In the genomic region with DNA sequence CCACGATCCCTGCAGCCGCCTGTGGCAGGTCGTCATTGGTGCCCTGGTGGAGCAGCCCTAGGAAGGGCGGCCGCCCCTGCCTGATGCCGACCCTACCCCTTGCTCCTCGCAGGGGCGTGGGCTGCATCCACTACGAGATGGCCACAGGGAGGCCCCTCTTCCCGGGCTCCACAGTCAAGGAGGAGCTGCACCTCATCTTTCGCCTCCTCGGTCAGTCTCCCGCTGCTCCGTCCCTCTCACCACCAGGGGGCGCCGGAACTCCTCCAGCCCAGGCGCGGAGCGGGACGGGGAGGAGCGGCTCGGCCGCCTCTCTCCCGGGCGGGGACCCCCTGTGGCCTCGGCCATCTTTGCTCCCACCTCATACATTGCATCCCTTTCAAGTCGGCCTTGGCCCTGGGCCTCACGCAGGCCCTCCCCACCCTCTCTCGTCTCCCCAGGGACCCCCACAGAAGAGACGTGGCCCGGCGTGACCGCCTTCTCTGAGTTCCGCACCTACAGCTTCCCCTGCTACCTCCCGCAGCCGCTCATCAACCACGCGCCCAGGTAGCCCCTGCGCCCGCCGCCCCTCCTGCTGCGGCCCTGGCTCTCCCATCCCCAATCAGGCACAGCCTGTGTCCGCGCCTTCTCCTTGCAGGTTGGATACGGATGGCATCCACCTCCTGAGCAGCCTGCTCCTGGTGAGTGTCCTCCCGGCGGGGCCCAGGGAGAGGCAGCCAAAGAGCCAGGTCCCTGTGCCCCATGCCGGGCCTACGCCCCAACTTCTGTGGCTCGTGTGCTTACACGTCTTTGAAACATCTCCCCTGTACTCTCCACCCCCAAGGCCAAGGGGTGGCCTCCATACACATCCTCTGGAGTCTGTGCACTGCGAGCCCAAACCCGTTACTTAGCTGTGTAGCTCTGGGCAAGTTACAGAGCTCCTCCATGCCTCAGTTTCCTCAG, we compare ENCODE assay signal across 1 cellular context.
TF ChIP-seq lines count a peak whose summit lies in the region.

No MANE protein-coding gene starts in this region.

TF ChIP-seq in HCT116, 20 proteins besides CTCF, POLR2A, EP300 and RAD21 (continued from another document):
- TF ChIP-seq SP1 (IDR thresholded peaks at IDR 0.05; ENCODE audit: low read depth) (no peak), YY1 (IDR thresholded peaks at IDR 0.05; ENCODE audit: extremely low read depth, insufficient replicate concordance, low read depth, low read length) (no peak), ZFX (IDR thresholded peaks at IDR 0.05) (no peak), JUND (IDR thresholded peaks at IDR 0.05) (no peak)
- TF ChIP-seq, protein P1, sequence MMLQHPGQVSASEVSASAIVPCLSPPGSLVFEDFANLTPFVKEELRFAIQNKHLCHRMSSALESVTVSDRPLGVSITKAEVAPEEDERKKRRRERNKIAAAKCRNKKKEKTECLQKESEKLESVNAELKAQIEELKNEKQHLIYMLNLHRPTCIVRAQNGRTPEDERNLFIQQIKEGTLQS (IDR thresholded peaks at IDR 0.05) = no peak
TF ChIP-seq in HCT116: peak in this region for 0.
